11 cellular contexts compared by ENCODE assay signal in genomic region chr12:55704824-55705780, GRCh38. TPM values are rescaled to one million over a fixed set of nuclear protein-coding genes. Genes with fewer than 3 reads are reported as not detected.
DNase-seq lines count a peak whose midpoint lies in the region; ATAC-seq and TF ChIP-seq lines count a peak whose summit lies in the region.
"Had no signal": no experiment of that assay in that cellular context is flagged by ENCODE, and none has a peak within 500 bp of the region (broad histone marks: within the 10 kb centered on the region; RNA-seq: fewer than 3 reads in every experiment).

No MANE protein-coding gene starts in this region.

- H3K4me3 Mint-ChIP-seq in activated T-cell treated with anti-CD3 and anti-CD28 coated beads, Interleukin-2, amount 50 U/mL, for 24 hours, result no peak overlapping the region

- TF ChIP-seq POLR2A in esophagus muscularis mucosa (IDR thresholded peaks at IDR 0.05; ENCODE audit: low read depth) (no peak), transverse colon (IDR thresholded peaks at IDR 0.05) (no peak)

- DNase-seq in esophagus muscularis mucosa (ENCODE audit: extremely low spot score), result no peak
- no peak for DNase-seq in transverse colon
- no peak for DNase-seq in MV-4-11 (lab: John Stamatoyannopoulos, UW)
- no peak for DNase-seq in activated T-cell treated with anti-CD3 and anti-CD28 coated beads, Interleukin-2, amount 50 U/mL, for 24 hours
- DNase-seq: effector memory CD4-positive, alpha-beta T cell; NCI-H1105 treated with DMSO at 0.1 percent for 48 hours; stimulated activated CD4-positive, alpha-beta T cell treated with anti-CD3 and anti-CD28 coated beads, Interleukin-4, amount 100 ng/mL, for 24 hours; stimulated activated naive CD8-positive, alpha-beta T cell treated with anti-CD3 and anti-CD28 coated beads, Interleukin-15, amount 100 ng/mL, for 72 hours had no signal

- intact Hi-C loops in esophagus muscularis mucosa (cut with DNase I) (no loop called here), transverse colon (cut with DNase I; ENCODE audit: low total_unique reads) (no loop called here)

- TF ChIP-seq EP300 in esophagus muscularis mucosa (IDR thresholded peaks at IDR 0.05) (no peak), transverse colon (IDR thresholded peaks at IDR 0.05; ENCODE audit: low read depth) (no peak)

- H3K27ac ChIP-seq in esophagus muscularis mucosa (replicated peaks in 1 of 4) (peak overlapping the region; percentile 89 to 100 (median 96)), muscle layer of duodenum (ENCODE audit: low read length) (peak overlapping the region; percentile 91), transverse colon (peak overlapping the region; percentile 64 to 88 (median 83))
- H3K27ac ChIP-seq: parathyroid adenoma had no signal

- peaks cover 46 to 91% (median 82%) of the 10 kb centered on the region in 4 donors for H3K4me1 ChIP-seq in esophagus muscularis mucosa
- H3K4me1 ChIP-seq in muscle layer of duodenum (ENCODE audit: control insufficient read depth in 1 of 2, insufficient read depth in 2 of 2, low read length in 2 of 2), result peaks cover 4 to 17% of the 10 kb centered on the region in 2 donors
- peaks cover 7 to 34% (median 24%) of the 10 kb centered on the region in 4 donors for H3K4me1 ChIP-seq in transverse colon
- H3K4me1 ChIP-seq: parathyroid adenoma had no signal

- no peaks in the 10 kb centered on the region for H3K36me3 Mint-ChIP-seq in activated T-cell treated with anti-CD3 and anti-CD28 coated beads, Interleukin-2, amount 50 U/mL, for 24 hours (ENCODE audit: low read depth)

- H3K27me3 ChIP-seq in esophagus muscularis mucosa, result no peaks in the 10 kb centered on the region
- no peaks in the 10 kb centered on the region for H3K27me3 ChIP-seq in muscle layer of duodenum (ENCODE audit: low read depth, low read length)
- H3K27me3 ChIP-seq in transverse colon, result peaks cover 27% of the 10 kb centered on the region

- in situ Hi-C loops in transverse colon (cut with MboI; ENCODE audit: low pct_ligation_motif_present in 1 of 4, low pct_unique_long_range_greater_than_20kb in 1 of 4, low sequenced_read_pairs in 3 of 4), result no loop called here

- no peak overlapping the region for H3K27ac Mint-ChIP-seq in activated T-cell treated with anti-CD3 and anti-CD28 coated beads, Interleukin-2, amount 50 U/mL, for 24 hours
- H3K27ac Mint-ChIP-seq: stimulated activated naive CD8-positive, alpha-beta T cell treated with anti-CD3 and anti-CD28 coated beads, Interleukin-15, amount 100 ng/mL, for 72 hours had no signal

- peaks cover 29% of the 10 kb centered on the region for H3K27me3 Mint-ChIP-seq in activated T-cell treated with anti-CD3 and anti-CD28 coated beads, Interleukin-2, amount 50 U/mL, for 24 hours

- H3K4me3 ChIP-seq in esophagus muscularis mucosa (peak overlapping the region; percentile 71 to 86 (median 74)), muscle layer of duodenum (ENCODE audit: low read depth in 1 of 2, low read length in 2 of 2) (peak overlapping the region; percentile 59 to 80), transverse colon (peak overlapping the region in 3 of 4 donors; percentile 45 to 64 (median 57))

- WGBS in esophagus muscularis mucosa, result 48% methylated on average over 9 of the region's 9 CpGs
- WGBS in transverse colon (ENCODE audit: low coverage in 1 of 2), 2 donors, result 59 to 79% methylated on average over 4 to 9 of the region's 9 CpGs

- no peaks in the 10 kb centered on the region for H3K9me3 Mint-ChIP-seq in activated T-cell treated with anti-CD3 and anti-CD28 coated beads, Interleukin-2, amount 50 U/mL, for 24 hours
- H3K9me3 Mint-ChIP-seq: stimulated activated naive CD8-positive, alpha-beta T cell treated with anti-CD3 and anti-CD28 coated beads, Interleukin-15, amount 100 ng/mL, for 72 hours had no signal

- TF ChIP-seq CTCF in esophagus muscularis mucosa (IDR thresholded peaks at IDR 0.05), result no peak
- no peak for TF ChIP-seq CTCF in transverse colon (IDR thresholded peaks at IDR 0.05)

- peaks cover 19% of the 10 kb centered on the region for H3K4me1 Mint-ChIP-seq in activated T-cell treated with anti-CD3 and anti-CD28 coated beads, Interleukin-2, amount 50 U/mL, for 24 hours (ENCODE audit: low read depth)

- no peaks in the 10 kb centered on the region for H3K9me3 ChIP-seq in esophagus muscularis mucosa
- H3K9me3 ChIP-seq in muscle layer of duodenum (ENCODE audit: control insufficient read depth in 1 of 2, low read length in 2 of 2), result no peaks in the 10 kb centered on the region
- H3K9me3 ChIP-seq in transverse colon, result no peaks in the 10 kb centered on the region

- ATAC-seq in HG03025 (IDR thresholded peaks at IDR 0.05; ENCODE audit: low FRiP score, unreplicated experiment), result no peak

- H3K36me3 ChIP-seq in esophagus muscularis mucosa, result peaks cover 0 to 17% (median 9%) of the 10 kb centered on the region in 4 donors
- H3K36me3 ChIP-seq in muscle layer of duodenum (ENCODE audit: control insufficient read depth in 1 of 2, insufficient read depth in 2 of 2, low read length in 2 of 2), result peaks cover 0 to 11% of the 10 kb centered on the region in 2 donors
- no peaks in the 10 kb centered on the region for H3K36me3 ChIP-seq in transverse colon

RNA-seq across cellular contexts. Expression of gene ITGA7, which starts 2.6 kb away (rescaled TPM):
- total RNA-seq in esophagus muscularis mucosa (100 to 1,000 TPM; 155 to 245 (median 218) TPM), transverse colon (100 to 1,000 TPM in 1 of 4 donors, 10 to 100 TPM in 3; 14.4 to 125 (median 23.6) TPM)

RNA-seq across cellular contexts. Expression of gene BLOC1S1, which starts 10.7 kb away (rescaled TPM):
- 100 to 1,000 TPM; 159 to 253 (median 196) TPM for total RNA-seq in esophagus muscularis mucosa
- total RNA-seq in transverse colon, result 100 to 1,000 TPM; 158 to 494 (median 381) TPM

RNA-seq across cellular contexts. Expression of gene RDH5, which starts 15.1 kb away (rescaled TPM):
- total RNA-seq in esophagus muscularis mucosa (10 to 100 TPM; 13.8 to 23.0 (median 17.2) TPM), transverse colon (10 to 100 TPM; 16.5 to 74.4 (median 58.3) TPM)

RNA-seq across cellular contexts. Expression of gene CD63, which starts 23.7 kb away (rescaled TPM):
- total RNA-seq in esophagus muscularis mucosa (1,000 to 10,000 TPM in 1 of 4 donors, 100 to 1,000 TPM in 3; 742 to 1,177 (median 845) TPM), transverse colon (100 to 1,000 TPM; 427 to 723 (median 581) TPM)

RNA-seq across cellular contexts. Expression of gene GDF11, which starts 37.8 kb away (rescaled TPM):
- 1 to 10 TPM; 1.7 to 9.0 (median 4.9) TPM for total RNA-seq in esophagus muscularis mucosa
- total RNA-seq in transverse colon, result 1 to 10 TPM in 1 of 4 donors, under 1 TPM in 3; 0.37 to 1.7 (median 0.60) TPM
